10 cellular contexts compared by ENCODE assay signal in the genomic region with DNA sequence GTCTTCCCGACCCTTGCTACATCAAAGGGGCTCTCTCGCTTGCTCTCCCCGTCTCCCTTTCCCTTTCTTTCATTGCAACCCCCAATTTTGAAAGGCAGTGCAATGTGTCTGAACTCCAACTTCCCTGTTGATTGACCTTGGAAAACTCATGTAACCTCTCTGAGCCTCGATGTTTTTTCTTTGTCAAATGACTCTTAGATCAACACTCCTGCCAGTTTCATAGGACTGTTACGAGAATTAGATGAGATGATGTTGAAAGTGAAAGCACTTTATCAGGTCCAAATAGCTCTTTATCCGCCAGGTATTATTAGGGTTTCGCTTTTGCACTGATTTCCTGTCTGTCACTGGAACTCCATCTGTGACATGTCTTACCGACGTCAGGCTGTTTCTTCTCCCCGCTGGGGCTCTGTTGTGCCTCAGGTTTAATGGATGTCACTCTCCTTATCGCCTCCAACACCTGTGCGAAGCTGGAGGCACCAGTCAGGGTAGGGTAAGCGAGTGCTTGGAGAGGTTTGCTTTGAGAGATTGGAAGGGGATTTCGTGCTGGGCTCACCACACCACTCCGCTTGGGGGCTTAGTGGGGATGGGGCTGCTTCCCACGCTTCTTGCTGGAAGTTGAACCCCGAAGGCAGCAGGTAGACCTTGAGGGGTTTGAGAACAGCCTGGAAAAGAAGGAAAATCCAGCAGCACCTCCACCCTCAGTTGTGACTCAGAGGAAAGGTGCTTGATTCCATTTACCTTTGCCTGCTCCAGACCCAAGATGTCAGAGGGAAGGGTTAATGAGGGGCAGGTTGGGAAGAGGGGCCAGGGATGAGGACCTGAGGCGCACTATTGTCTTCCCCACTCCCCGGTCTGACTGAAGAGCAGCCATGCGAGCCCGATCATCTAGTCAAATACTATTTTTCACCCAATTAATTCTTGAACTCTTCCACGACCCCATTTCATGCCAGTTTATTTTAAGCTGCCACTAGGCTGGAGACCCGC. TPM values are rescaled to one million over a fixed set of nuclear protein-coding genes. Genes with fewer than 3 reads are reported as not detected.
DNase-seq lines count a peak whose midpoint lies in the region; ATAC-seq and TF ChIP-seq lines count a peak whose summit lies in the region.
"Had no signal": no experiment of that assay in that cellular context is flagged by ENCODE, and none has a peak within 500 bp of the region (broad histone marks: within the 10 kb centered on the region; RNA-seq: fewer than 3 reads in every experiment).

No MANE protein-coding gene starts in this region.

- no peak overlapping the region for H3K27ac ChIP-seq in CD8-positive, alpha-beta T cell (ENCODE audit: low read depth, low read length)

- no peak overlapping the region for H3K27ac Mint-ChIP-seq in CD8-positive, alpha-beta T cell
- H3K27ac Mint-ChIP-seq in activated T-helper 17 cell treated with anti-CD3 and anti-CD28 coated beads, Interleukin-2, amount 50 U/mL, for 72 hours, result no peak overlapping the region

- H3K36me3 ChIP-seq in CD8-positive, alpha-beta T cell (ENCODE audit: insufficient read depth, low read length), result no peaks in the 10 kb centered on the region
- H3K36me3 ChIP-seq in mucosa of stomach (ENCODE audit: control insufficient read depth, insufficient read depth, low read length), result no peaks in the 10 kb centered on the region

- H3K4me3 Mint-ChIP-seq in CD8-positive, alpha-beta T cell, result peak overlapping the region; percentile 79
- peak overlapping the region; percentile 66 for H3K4me3 Mint-ChIP-seq in activated T-helper 17 cell treated with anti-CD3 and anti-CD28 coated beads, Interleukin-2, amount 50 U/mL, for 72 hours

- peaks cover 42% of the 10 kb centered on the region for H3K27me3 ChIP-seq in CD8-positive, alpha-beta T cell (ENCODE audit: insufficient read depth, low read length)
- peaks cover 94% of the 10 kb centered on the region for H3K27me3 ChIP-seq in mucosa of stomach (ENCODE audit: control insufficient read depth, insufficient read depth, low read length)

- CTCF ChIA-PET in CD8-positive, alpha-beta T cell (lab: Charles Lee), result interaction anchor here (0.7 to 7.2 kb wide), 6 partner anchors 7 to 460 kb away, joined by 3 to 49 read pairs (median 3); partner anchors contain the start of gene GAD1

- peaks cover 73% of the 10 kb centered on the region for H3K27me3 Mint-ChIP-seq in CD8-positive, alpha-beta T cell (ENCODE audit: low read depth)
- peaks cover 53% of the 10 kb centered on the region for H3K27me3 Mint-ChIP-seq in activated T-helper 17 cell treated with anti-CD3 and anti-CD28 coated beads, Interleukin-2, amount 50 U/mL, for 72 hours

- H3K4me1 ChIP-seq in CD8-positive, alpha-beta T cell (ENCODE audit: insufficient read depth, low read length), result peaks cover 64% of the 10 kb centered on the region
- peaks cover 55% of the 10 kb centered on the region for H3K4me1 ChIP-seq in mucosa of stomach (ENCODE audit: control insufficient read depth, insufficient read depth, low read length)

- no peak for TF ChIP-seq CTCF in CD8-positive, alpha-beta T cell (IDR thresholded peaks at IDR 0.05)

- no peaks in the 10 kb centered on the region for H3K9me3 Mint-ChIP-seq in CD8-positive, alpha-beta T cell
- no peaks in the 10 kb centered on the region for H3K9me3 Mint-ChIP-seq in activated T-helper 17 cell treated with anti-CD3 and anti-CD28 coated beads, Interleukin-2, amount 50 U/mL, for 72 hours

- POLR2A ChIA-PET in CD8-positive, alpha-beta T cell (lab: Charles Lee), result no interaction called here

- H3K9me3 ChIP-seq in CD8-positive, alpha-beta T cell (ENCODE audit: low read length), result no peaks in the 10 kb centered on the region
- H3K9me3 ChIP-seq in mucosa of stomach (ENCODE audit: control insufficient read depth, low read length), result no peaks in the 10 kb centered on the region

- no peak for DNase-seq in CD8-positive, alpha-beta T cell
- DNase-seq in NCI-H774 (lab: John Stamatoyannopoulos, UW), result no peak
- no peak for DNase-seq in SHP77 treated with DMSO at 0.1 percent for 48 hours (lab: John Stamatoyannopoulos, UW)
- DNase-seq: MV-4-11 had no signal

- peak; percentile 48 for ATAC-seq in CD8-positive, alpha-beta T cell
- ATAC-seq in HG02610 (IDR thresholded peaks at IDR 0.05; ENCODE audit: unreplicated experiment), result peak; percentile 47
- peak; percentile 6 for ATAC-seq in activated T-helper 17 cell treated with anti-CD3 and anti-CD28 coated beads, Interleukin-2, amount 50 U/mL, for 72 hours (replicated peaks)
- ATAC-seq in GM18870 (IDR thresholded peaks at IDR 0.05; ENCODE audit: unreplicated experiment), result no peak
- ATAC-seq in HG02840 (IDR thresholded peaks at IDR 0.05; ENCODE audit: low FRiP score, unreplicated experiment), result no peak

- intact Hi-C loops in CD8-positive, alpha-beta T cell (cut with DNase I, micrococcal nuclease), result no loop called here

- peaks cover 53% of the 10 kb centered on the region for H3K4me1 Mint-ChIP-seq in CD8-positive, alpha-beta T cell (ENCODE audit: low read depth)
- peaks cover 21% of the 10 kb centered on the region for H3K4me1 Mint-ChIP-seq in activated T-helper 17 cell treated with anti-CD3 and anti-CD28 coated beads, Interleukin-2, amount 50 U/mL, for 72 hours

- H3K4me3 ChIP-seq in CD8-positive, alpha-beta T cell (ENCODE audit: low read depth, low read length), result peak overlapping the region; percentile 53
- H3K4me3 ChIP-seq in mucosa of stomach (ENCODE audit: low read length), result peak overlapping the region; percentile 5

- no peaks in the 10 kb centered on the region for H3K36me3 Mint-ChIP-seq in CD8-positive, alpha-beta T cell
- H3K36me3 Mint-ChIP-seq in activated T-helper 17 cell treated with anti-CD3 and anti-CD28 coated beads, Interleukin-2, amount 50 U/mL, for 72 hours (ENCODE audit: low read depth), result peaks cover 7% of the 10 kb centered on the region

- no peak overlapping the region for H3K9ac ChIP-seq in mucosa of stomach (ENCODE audit: low read length)

RNA-seq across cellular contexts. Expression of gene GAD1, which starts 4.3 kb away (rescaled TPM):
- total RNA-seq in CD8-positive, alpha-beta T cell, result not detected
- 1 to 10 TPM in 1 of 2 donors, under 1 TPM in 1; 0.73 to 7.1 TPM for total RNA-seq in activated T-helper 17 cell treated with anti-CD3 and anti-CD28 coated beads, Interleukin-2, amount 50 U/mL, for 72 hours

RNA-seq across cellular contexts. Expression of gene ERICH2, which starts 50.8 kb away (rescaled TPM):
- total RNA-seq in CD8-positive, alpha-beta T cell, result not detected
- not detected for total RNA-seq in activated T-helper 17 cell treated with anti-CD3 and anti-CD28 coated beads, Interleukin-2, amount 50 U/mL, for 72 hours
- total RNA-seq: activated CD8-positive, alpha-beta memory T cell treated with anti-CD3 and anti-CD28 coated beads for 36 hours had no signal

Comparison
In these comparisons a context has a peak if more than half of its experiments do, and no peak if none do; other contexts are left out.
1. ATAC-seq: peak in CD8-positive, alpha-beta T cell (single experiment), HG02610 (single experiment) and activated T-helper 17 cell treated with anti-CD3 and anti-CD28 coated beads, Interleukin-2, amount 50 U/mL, for 72 hours (single experiment); none in GM18870 (single experiment) and HG02840 (single experiment).